10 cellular contexts compared by ENCODE assay signal in the genomic region with DNA sequence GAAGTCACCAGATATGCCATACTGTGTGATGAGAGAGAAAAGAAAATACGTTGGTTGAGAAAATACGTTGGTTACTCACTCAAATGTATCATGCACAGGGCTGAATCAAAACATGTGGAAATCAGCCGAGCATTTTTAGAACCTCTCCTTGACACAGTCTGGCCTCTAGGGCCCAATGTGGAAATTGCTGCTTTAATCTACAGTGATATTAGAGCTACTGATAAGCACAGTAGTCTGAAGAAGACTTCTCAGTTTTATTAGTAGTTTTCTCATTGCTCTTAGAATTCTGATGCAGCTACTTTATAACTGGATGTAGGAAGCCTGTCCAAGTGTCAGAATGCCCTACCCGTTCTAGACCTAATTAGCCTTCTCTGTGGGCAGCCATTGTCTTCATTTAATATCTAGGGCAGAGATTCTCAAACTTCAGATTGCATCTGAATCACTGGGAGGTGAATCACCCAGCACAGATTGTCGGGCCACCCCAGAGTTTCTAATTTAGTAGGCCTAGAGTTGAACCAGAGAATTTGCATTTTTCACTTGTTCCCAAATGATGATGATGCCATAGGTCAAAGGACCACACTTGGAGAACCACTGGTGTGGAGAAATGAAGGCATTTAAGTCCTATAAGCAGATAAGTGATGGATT.
DNase-seq lines count a peak whose midpoint lies in the region; TF ChIP-seq lines count a peak whose summit lies in the region.
"Had no signal": no experiment of that assay in that cellular context is flagged by ENCODE, and none has a peak within 500 bp of the region (broad histone marks: within the 10 kb centered on the region; RNA-seq: fewer than 3 reads in every experiment).

No MANE protein-coding gene starts in this region.

- in situ Hi-C loops in GM23248 (cut with MboI) = no loop called here
- in situ Hi-C loops in HAP-1 (cut with MboI; ENCODE audit: low sequenced_read_pairs) = no loop called here

- H3K79me2 ChIP-seq in GM23248 (ENCODE audit: insufficient read depth) (no peaks in the 10 kb centered on the region), mesendoderm (ENCODE audit: control insufficient read depth, insufficient read depth, low read length) (no peaks in the 10 kb centered on the region)

- peak overlapping the region; percentile 84 for H3K18ac ChIP-seq in mesendoderm (ENCODE audit: low read length)

- 0 out of 2 replicates have a peak, but pooled peaks cover 4% of the 10 kb centered on the region for H3K9me2 ChIP-seq in GM23248 (ENCODE audit: insufficient read depth)

- 64 to 66% methylated on average over 5 of the region's 5 CpGs for WGBS in GM23248 (ENCODE audit: low coverage in 1 of 2, low lambda C conversion rate in 2 of 2, missing lambda C conversion rate in 2 of 2), 2 experiments
- no CpG with 5 or more reads among the region's 5 CpGs for WGBS in mesendoderm (ENCODE audit: extremely low coverage, insufficient coverage, low lambda C conversion rate)

- no peak for TF ChIP-seq CTCF in Calu3 (IDR thresholded peaks at IDR 0.05; ENCODE audit: unreplicated experiment)

- no peaks in the 10 kb centered on the region for H3K4me1 Mint-ChIP-seq in Calu3 (ENCODE audit: low read depth, unreplicated experiment)

- no peaks in the 10 kb centered on the region for H4K20me1 ChIP-seq in GM23248 (ENCODE audit: insufficient read depth)

- no peak overlapping the region for H3K27ac Mint-ChIP-seq in Calu3 (ENCODE audit: unreplicated experiment)

- no peak overlapping the region for H2AK5ac ChIP-seq in mesendoderm (ENCODE audit: low read length)

- CTCF ChIA-PET in Calu3 (lab: Charles Lee) = interaction anchor here (0.6 kb wide), 1 partner anchor 915 kb away, joined by 4 read pairs; no protein-coding TSS in a partner anchor

- peak overlapping the region; percentile 5 for H3K4me2 ChIP-seq in GM23248 (ENCODE audit: unreplicated experiment)
- H3K4me2 ChIP-seq in mesendoderm (ENCODE audit: low read length) = no peak overlapping the region

- H3K4me3 Mint-ChIP-seq in Calu3 (ENCODE audit: low read depth, unreplicated experiment) = no peak overlapping the region

- intact Hi-C loops in Calu3 (cut with micrococcal nuclease; ENCODE audit: unreplicated experiment) = no loop called here

- H4K8ac ChIP-seq in mesendoderm (ENCODE audit: low read depth, low read length) = no peak overlapping the region

- H3K27ac ChIP-seq in GM23248 (no peak overlapping the region), mesendoderm (ENCODE audit: low read depth, low read length) (no peak overlapping the region)
- H3K27ac ChIP-seq: thyroid gland had no signal

- no peaks in the 10 kb centered on the region for H3K79me1 ChIP-seq in mesendoderm (ENCODE audit: low read length)

- peak overlapping the region; percentile 61 for H2BK120ac ChIP-seq in mesendoderm (ENCODE audit: low read depth, low read length)

- no peak overlapping the region for H4K5ac ChIP-seq in mesendoderm (ENCODE audit: low read length)

- H3K9me3 ChIP-seq in GM23248 (ENCODE audit: low read depth) (no peaks in the 10 kb centered on the region), HAP-1 (no peaks in the 10 kb centered on the region)
- H3K9me3 ChIP-seq: thyroid gland had no signal

- no peak overlapping the region for H2BK15ac ChIP-seq in mesendoderm (replicated peaks; ENCODE audit: low read depth)

- H3K56ac ChIP-seq in mesendoderm (ENCODE audit: low read length) = no peak overlapping the region

- no peak overlapping the region for H3K23ac ChIP-seq in mesendoderm (ENCODE audit: low read length)

- no peak overlapping the region for H2AFZ ChIP-seq in GM23248

- peaks cover 22% of the 10 kb centered on the region for H3F3A ChIP-seq in GM23248 (ENCODE audit: insufficient read depth)

- no peaks in the 10 kb centered on the region for H3K9me3 Mint-ChIP-seq in Calu3 (ENCODE audit: low read depth, unreplicated experiment)

- peak overlapping the region; percentile 67 for H2BK5ac ChIP-seq in mesendoderm (ENCODE audit: low read length)

- H3K4me3 ChIP-seq in GM23248 = no peak overlapping the region
- no peak overlapping the region for H3K4me3 ChIP-seq in mesendoderm (ENCODE audit: low read length)
- H3K4me3 ChIP-seq in HAP-1 = no peak overlapping the region
- H3K4me3 ChIP-seq: thyroid gland had no signal

- H3K9ac ChIP-seq in GM23248 (no peak overlapping the region), mesendoderm (ENCODE audit: low read length) (no peak overlapping the region)

- DNase-seq in NCI-H1694 (lab: John Stamatoyannopoulos, UW) (peak; percentile 4), NCI-H1694 treated with DMSO at 0.1 percent for 48 hours (lab: John Stamatoyannopoulos, UW) (no peak), GM23248 (peak; percentile 69), astrocyte of the hippocampus (ENCODE audit: low read depth, low spot score) (peak; percentile 22), mesendoderm (peak; percentile 33), Calu3 (no peak), COR-L47 (lab: John Stamatoyannopoulos, UW) (no peak), HAP-1 (ENCODE audit: low spot score in 2 of 2) (no peak)
- DNase-seq: NCI-H1048, thyroid gland had no signal

- H3K36me3 ChIP-seq in GM23248 (ENCODE audit: low read depth) = no peaks in the 10 kb centered on the region
- no peaks in the 10 kb centered on the region for H3K36me3 ChIP-seq in mesendoderm (ENCODE audit: control insufficient read depth, insufficient read depth, low read length)
- H3K36me3 ChIP-seq in HAP-1 (replicated peaks) = no peaks in the 10 kb centered on the region
- H3K36me3 ChIP-seq: thyroid gland had no signal

- H3K27me3 Mint-ChIP-seq in Calu3 (ENCODE audit: unreplicated experiment) = no peaks in the 10 kb centered on the region

- H3K4ac ChIP-seq in mesendoderm (ENCODE audit: low read depth, low read length) = peak overlapping the region; percentile 16

- no peaks in the 10 kb centered on the region for H3K36me3 Mint-ChIP-seq in Calu3 (ENCODE audit: insufficient read depth, unreplicated experiment)

- no TSS peak for BruUV-seq in Calu3 (replicated peaks; lab: Mats Ljungman, UMichigan)

- H3K27me3 ChIP-seq in GM23248 (replicated peaks; ENCODE audit: insufficient read depth) (no peaks in the 10 kb centered on the region), mesendoderm (ENCODE audit: insufficient read depth, low read length, poor library complexity) (no peaks in the 10 kb centered on the region), HAP-1 (ENCODE audit: low read depth) (no peaks in the 10 kb centered on the region)
- H3K27me3 ChIP-seq: thyroid gland had no signal

- H3K4me1 ChIP-seq in GM23248 (ENCODE audit: insufficient read depth) (peaks cover 18% of the 10 kb centered on the region), mesendoderm (ENCODE audit: control insufficient read depth, low read depth, low read length) (peaks cover 10% of the 10 kb centered on the region), HAP-1 (no peaks in the 10 kb centered on the region)

Comparison
In these comparisons a context has a peak if more than half of its experiments do, and no peak if none do; other contexts are left out.
1. DNase-seq: peak in NCI-H1694 (single experiment), GM23248 (single experiment), astrocyte of the hippocampus (single experiment) and mesendoderm (single experiment); none in NCI-H1694 treated with DMSO at 0.1 percent for 48 hours (single experiment), Calu3 (single experiment), COR-L47 (single experiment) and HAP-1 (0 of 2).